Comparison of ENCODE assay signal across 26 cellular contexts in genomic region chr20:41412324-41412723, GRCh38. TPM values are rescaled to one million over a fixed set of nuclear protein-coding genes. Genes with fewer than 3 reads are reported as not detected.
DNase-seq lines count a peak whose midpoint lies in the region; ATAC-seq, FAIRE-seq and TF ChIP-seq lines count a peak whose summit lies in the region.
"Had no signal": no experiment of that assay in that cellular context is flagged by ENCODE, and none has a peak within 500 bp of the region (broad histone marks: within the 10 kb centered on the region; RNA-seq: fewer than 3 reads in every experiment).

No MANE protein-coding gene starts in this region.

- peaks cover 2% of the 10 kb centered on the region for H3K4me1 ChIP-seq in right cardiac atrium (ENCODE audit: control insufficient read depth, insufficient read depth, low read length)
- H3K4me1 ChIP-seq in prostate gland (replicated peaks), result peaks cover 9% of the 10 kb centered on the region
- peaks cover 11% of the 10 kb centered on the region for H3K4me1 ChIP-seq in lower lobe of right lung
- H3K4me1 ChIP-seq: HAP-1 had no signal

- H3K9me3 ChIP-seq in right cardiac atrium (ENCODE audit: control insufficient read depth, low read length) (no peaks in the 10 kb centered on the region), prostate gland (no peaks in the 10 kb centered on the region), lower lobe of right lung (no peaks in the 10 kb centered on the region)
- H3K9me3 ChIP-seq: HAP-1, mucosa of descending colon, testis had no signal

- DNase-seq in right cardiac atrium (no peak), left cardiac atrium (no peak), prostate gland (ENCODE audit: low spot score) (no peak), GM12891 (ENCODE audit: insufficient read length, low spot score) (no peak), lower lobe of right lung (no peak)
- DNase-seq: activated CD8-positive, alpha-beta memory T cell treated with anti-CD3 and anti-CD28 coated beads, Interleukin-2, amount 10 ng/mL, durations not matched to agents 7 days and 5 days; activated T-cell treated with anti-CD3 and anti-CD28 coated beads, Interleukin-2, amount 50 U/mL, for 72 hours; CD4-positive, CD25-positive, alpha-beta regulatory T cell; dorsolateral prefrontal cortex; EL; immature natural killer cell; Karpas-422; mucosa of descending colon; NCI-H1694 treated with DMSO at 0.1 percent for 48 hours; NCI-H524 treated with DMSO at 0.1 percent for 48 hours; stimulated activated CD4-positive, alpha-beta T cell treated with anti-CD3 and anti-CD28 coated beads, Interleukin-1b, Interleukin-23, amount 100 ng/mL, for 48 hours; T-cell; testis had no signal

- H3K36me3 ChIP-seq in prostate gland, result peaks cover 0 to 12% of the 10 kb centered on the region in 2 donors
- peaks cover 94% of the 10 kb centered on the region for H3K36me3 ChIP-seq in lower lobe of right lung

- no peak for TF ChIP-seq POLR2A in prostate gland (IDR thresholded peaks at IDR 0.05)
- no peak for TF ChIP-seq POLR2A in GM12891 (IDR thresholded peaks at IDR 0.05; ENCODE audit: low read depth, low read length)

- H3K4me3 ChIP-seq in right cardiac atrium (ENCODE audit: low read length) (no peak overlapping the region), prostate gland (no peak overlapping the region), lower lobe of right lung (no peak overlapping the region)
- H3K4me3 ChIP-seq: dorsolateral prefrontal cortex, HAP-1, mucosa of descending colon, testis had no signal

- intact Hi-C loops in right cardiac atrium (cut with DNase I), result loop anchor here in 2 of 4 donors (5.0 to 10.0 kb wide), 3 partner anchors 68 to 238 kb away; partner anchors contain the start of gene LPIN3 (in 2 of the 2)
- intact Hi-C loops in left cardiac atrium (cut with DNase I), result loop anchor here in 1 of 2 donors (10.0 kb wide), 1 partner anchor 238 kb away; no protein-coding TSS in a partner anchor
- intact Hi-C loops in prostate gland (cut with DNase I), result loop anchor here (5.0 to 10.0 kb wide), 2 partner anchors 70 to 238 kb away; partner anchors contain the start of gene LPIN3
- intact Hi-C loops in lower lobe of right lung (cut with DNase I), result no loop called here

- no peaks in the 10 kb centered on the region for H3K27me3 ChIP-seq in right cardiac atrium (ENCODE audit: control insufficient read depth, insufficient read depth)
- H3K27me3 ChIP-seq in prostate gland (replicated peaks; ENCODE audit: insufficient read depth), result no peaks in the 10 kb centered on the region
- H3K27me3 ChIP-seq in lower lobe of right lung (ENCODE audit: low read depth), result no peaks in the 10 kb centered on the region
- H3K27me3 ChIP-seq: dorsolateral prefrontal cortex, testis had no signal

- no peak for TF ChIP-seq CTCF in prostate gland (IDR thresholded peaks at IDR 0.05)
- TF ChIP-seq CTCF in lower lobe of right lung (IDR thresholded peaks at IDR 0.05), result no peak

- ATAC-seq in right cardiac atrium (no peak), left cardiac atrium (no peak), esophagus mucosa (peak; percentile 85), lower lobe of right lung (no peak), HG03442 (IDR thresholded peaks at IDR 0.05; ENCODE audit: unreplicated experiment) (no peak)
- ATAC-seq: activated CD8-positive, alpha-beta memory T cell treated with anti-CD3 and anti-CD28 coated beads, Interleukin-2, amount 10 ng/mL, durations not matched to agents 7 days and 5 days; activated naive CD4-positive, alpha-beta T cell treated with anti-CD3 and anti-CD28 coated beads, Interleukin-2, amount 50 U/mL, for 72 hours; activated T-cell treated with anti-CD3 and anti-CD28 coated beads, Interleukin-2, amount 50 U/mL, for 72 hours; mucosa of descending colon; Panc1; T-cell had no signal

- 94% methylated on average over 6 of the region's 6 CpGs for WGBS in right cardiac atrium
- 83% methylated on average over 6 of the region's 6 CpGs for WGBS in prostate gland

- no peak for FAIRE-seq in GM12891 (lab: Jason Lieb, UNC)
- FAIRE-seq: endothelial cell of umbilical vein, TTC549 had no signal

- peak overlapping the region; percentile 23 for H3K27ac ChIP-seq in right cardiac atrium (ENCODE audit: low read length)
- peak overlapping the region; percentile 46 to 58 for H3K27ac ChIP-seq in prostate gland
- no peak overlapping the region for H3K27ac ChIP-seq in lower lobe of right lung
- H3K27ac ChIP-seq: HL-60 had no signal

TF ChIP-seq in GM12891, 5 proteins besides CTCF, POLR2A, EP300 and RAD21:
- TF ChIP-seq PAX5 (IDR thresholded peaks at IDR 0.05; ENCODE audit: insufficient read depth, low read length, severe bottlenecking), result no peak
- TF ChIP-seq POU2F2 (IDR thresholded peaks at IDR 0.05; ENCODE audit: low read depth, low read length), result no peak
- no peak for TF ChIP-seq SPI1 (IDR thresholded peaks at IDR 0.05; ENCODE audit: low read depth, low read length)
- TF ChIP-seq POLR2AphosphoS5 (IDR thresholded peaks at IDR 0.05; ENCODE audit: low read depth, low read length), result no peak
- TF ChIP-seq TAF1 (IDR thresholded peaks at IDR 0.05; ENCODE audit: low read depth, low read length), result no peak

RNA-seq across cellular contexts. Expression of gene EMILIN3, which starts 45.7 kb away (rescaled TPM):
- 1 to 10 TPM; 2.1 to 7.4 (median 5.5) TPM for total RNA-seq in right cardiac atrium
- polyA plus RNA-seq in right cardiac atrium, result 4.3 TPM
- 1 to 10 TPM in 1 of 2 donors, under 1 TPM in 1; 0.44 to 3.4 TPM for total RNA-seq in left cardiac atrium
- total RNA-seq in esophagus mucosa, result 0.12 TPM
- 1 to 10 TPM; 7.4 to 8.4 TPM for total RNA-seq in prostate gland
- not detected for polyA plus RNA-seq in GM12891 (2012; ENCODE audit: low read depth, missing spikeins)
- total RNA-seq in lower lobe of right lung, result 0.15 TPM
- total RNA-seq: activated CD8-positive, alpha-beta memory T cell treated with anti-CD3 and anti-CD28 coated beads, Interleukin-2, amount 10 ng/mL, durations not matched to agents 7 days and 5 days; activated T-cell treated with anti-CD3 and anti-CD28 coated beads, Interleukin-2, amount 50 U/mL, for 72 hours; CD4-positive, CD25-positive, alpha-beta regulatory T cell; endothelial cell of umbilical vein; T-cell had no signal
- polyA plus RNA-seq: CD4-positive, CD25-positive, alpha-beta regulatory T cell; immature natural killer cell had no signal
